In genomic region chr10:104257235-104257634, GRCh38 we compare ENCODE assay signal across 11 cellular contexts. TPM values are rescaled to one million over a fixed set of nuclear protein-coding genes. Genes with fewer than 3 reads are reported as not detected.
DNase-seq lines count a peak whose midpoint lies in the region; ATAC-seq and TF ChIP-seq lines count a peak whose summit lies in the region.
"Had no signal": no experiment of that assay in that cellular context is flagged by ENCODE, and none has a peak within 500 bp of the region (broad histone marks: within the 10 kb centered on the region; RNA-seq: fewer than 3 reads in every experiment).

No MANE protein-coding gene starts in this region.

- peak overlapping the region; percentile 64 for H3K27ac Mint-ChIP-seq in activated CD4-positive, alpha-beta memory T cell treated with anti-CD3 and anti-CD28 coated beads for 36 hours
- H3K27ac Mint-ChIP-seq in activated CD4-positive, alpha-beta memory T cell treated with anti-CD3 and anti-CD28 coated beads, Interleukin-2, amount 10 ng/mL, durations not matched to agents 7 days and 5 days, result no peak overlapping the region
- peak overlapping the region; percentile 59 for H3K27ac Mint-ChIP-seq in activated B cell treated with CpG ODN at 0.5 μM for 24 hours
- peak overlapping the region in 1 of 2 donors; percentile 71 for H3K27ac Mint-ChIP-seq in stimulated activated naive CD8-positive, alpha-beta T cell treated with anti-CD3 and anti-CD28 coated beads, Interleukin-15, amount 100 ng/mL, for 72 hours
- no peak overlapping the region for H3K27ac Mint-ChIP-seq in neural progenitor cell

- H3K27ac ChIP-seq in hepatocyte (no peak overlapping the region), neural progenitor cell (no peak overlapping the region)
- H3K27ac ChIP-seq: SK-N-MC had no signal

- POLR2A ChIA-PET in activated CD4-positive, alpha-beta memory T cell treated with anti-CD3 and anti-CD28 coated beads for 36 hours (lab: Charles Lee), result interaction anchor here (6.6 kb wide), 1 partner anchor 10 kb away, joined by 71 read pairs; the partner anchor contains the start of gene GSTO2
- POLR2A ChIA-PET in activated CD4-positive, alpha-beta memory T cell treated with anti-CD3 and anti-CD28 coated beads, Interleukin-2, amount 10 ng/mL, durations not matched to agents 7 days and 5 days (lab: Charles Lee), result interaction anchor here (6.5 kb wide), 1 partner anchor 11 kb away, joined by 62 read pairs; the partner anchor contains the start of gene GSTO2
- POLR2A ChIA-PET in activated B cell treated with CpG ODN at 0.5 μM for 24 hours (lab: Charles Lee), result interaction anchor here (5.1 kb wide), 1 partner anchor 11 kb away, joined by 45 read pairs; the partner anchor contains the start of gene GSTO2

- peaks cover 47% of the 10 kb centered on the region for H3K4me1 ChIP-seq in hepatocyte (ENCODE audit: insufficient read depth)
- peaks cover 15% of the 10 kb centered on the region for H3K4me1 ChIP-seq in neural progenitor cell

- 69% methylated on average over 5 of the region's 5 CpGs for WGBS in hepatocyte (ENCODE audit: low lambda C conversion rate, missing lambda C conversion rate)

- H3K4me3 Mint-ChIP-seq in activated CD4-positive, alpha-beta memory T cell treated with anti-CD3 and anti-CD28 coated beads for 36 hours, result no peak overlapping the region
- no peak overlapping the region for H3K4me3 Mint-ChIP-seq in activated CD4-positive, alpha-beta memory T cell treated with anti-CD3 and anti-CD28 coated beads, Interleukin-2, amount 10 ng/mL, durations not matched to agents 7 days and 5 days
- H3K4me3 Mint-ChIP-seq in activated B cell treated with CpG ODN at 0.5 μM for 24 hours (no peak overlapping the region), neural progenitor cell (no peak overlapping the region)
- peak overlapping the region; percentile 41 to 99 for H3K4me3 Mint-ChIP-seq in stimulated activated naive CD8-positive, alpha-beta T cell treated with anti-CD3 and anti-CD28 coated beads, Interleukin-15, amount 100 ng/mL, for 72 hours

- no peaks in the 10 kb centered on the region for H3K27me3 ChIP-seq in hepatocyte
- H3K27me3 ChIP-seq in neural progenitor cell, result peaks cover 39% of the 10 kb centered on the region

- H2AFZ ChIP-seq in hepatocyte (no peak overlapping the region), neural progenitor cell (replicated peaks) (no peak overlapping the region)

- ATAC-seq in activated B cell treated with CpG ODN at 0.5 μM for 24 hours (ENCODE audit: low read depth), result no peak
- no peak for ATAC-seq in stimulated activated naive CD8-positive, alpha-beta T cell treated with anti-CD3 and anti-CD28 coated beads, Interleukin-15, amount 100 ng/mL, for 72 hours
- ATAC-seq in GM18909 (IDR thresholded peaks at IDR 0.05; ENCODE audit: poor library complexity, unreplicated experiment), result no peak

- H3K9me3 Mint-ChIP-seq in activated CD4-positive, alpha-beta memory T cell treated with anti-CD3 and anti-CD28 coated beads for 36 hours, result no peaks in the 10 kb centered on the region
- no peaks in the 10 kb centered on the region for H3K9me3 Mint-ChIP-seq in activated CD4-positive, alpha-beta memory T cell treated with anti-CD3 and anti-CD28 coated beads, Interleukin-2, amount 10 ng/mL, durations not matched to agents 7 days and 5 days
- H3K9me3 Mint-ChIP-seq in activated B cell treated with CpG ODN at 0.5 μM for 24 hours (no peaks in the 10 kb centered on the region), neural progenitor cell (no peaks in the 10 kb centered on the region)
- peaks cover 0 to 4% of the 10 kb centered on the region in 2 donors for H3K9me3 Mint-ChIP-seq in stimulated activated naive CD8-positive, alpha-beta T cell treated with anti-CD3 and anti-CD28 coated beads, Interleukin-15, amount 100 ng/mL, for 72 hours

- H3K4me2 ChIP-seq in hepatocyte, result peak overlapping the region; percentile 88
- H3K4me2 ChIP-seq in neural progenitor cell, result no peak overlapping the region

- no peaks in the 10 kb centered on the region for H3K9me2 ChIP-seq in hepatocyte (replicated peaks; ENCODE audit: insufficient read depth)

- H4K20me1 ChIP-seq in hepatocyte (ENCODE audit: insufficient read depth, poor library complexity, severe bottlenecking) (no peaks in the 10 kb centered on the region), neural progenitor cell (ENCODE audit: low read depth) (peaks cover 7% of the 10 kb centered on the region)

- no peak overlapping the region for H3K4me3 ChIP-seq in hepatocyte
- H3K4me3 ChIP-seq in neural progenitor cell, result no peak overlapping the region
- H3K4me3 ChIP-seq: SK-N-MC had no signal

- no peaks in the 10 kb centered on the region for H3K27me3 Mint-ChIP-seq in activated CD4-positive, alpha-beta memory T cell treated with anti-CD3 and anti-CD28 coated beads for 36 hours
- H3K27me3 Mint-ChIP-seq in activated CD4-positive, alpha-beta memory T cell treated with anti-CD3 and anti-CD28 coated beads, Interleukin-2, amount 10 ng/mL, durations not matched to agents 7 days and 5 days, result no peaks in the 10 kb centered on the region
- H3K27me3 Mint-ChIP-seq in activated B cell treated with CpG ODN at 0.5 μM for 24 hours (no peaks in the 10 kb centered on the region), neural progenitor cell (ENCODE audit: insufficient read depth, low read depth) (no peaks in the 10 kb centered on the region)
- H3K27me3 Mint-ChIP-seq in stimulated activated naive CD8-positive, alpha-beta T cell treated with anti-CD3 and anti-CD28 coated beads, Interleukin-15, amount 100 ng/mL, for 72 hours, result no peaks in the 10 kb centered on the region

- CTCF ChIA-PET in activated CD4-positive, alpha-beta memory T cell treated with anti-CD3 and anti-CD28 coated beads for 36 hours (lab: Charles Lee), result interaction anchor here (1.7 to 5.8 kb wide), 2 partner anchors 9 to 17 kb away, joined by 7 to 48 read pairs; no protein-coding TSS in a partner anchor
- CTCF ChIA-PET in activated CD4-positive, alpha-beta memory T cell treated with anti-CD3 and anti-CD28 coated beads, Interleukin-2, amount 10 ng/mL, durations not matched to agents 7 days and 5 days (lab: Charles Lee), result interaction anchor here (1.1 to 8.1 kb wide), 2 partner anchors 16 to 35 kb away, joined by 3 to 61 read pairs; no protein-coding TSS in a partner anchor
- CTCF ChIA-PET in activated B cell treated with CpG ODN at 0.5 μM for 24 hours (lab: Charles Lee), result interaction anchor here (4.9 kb wide), 1 partner anchor 17 kb away, joined by 23 read pairs; no protein-coding TSS in a partner anchor

- peaks cover 76% of the 10 kb centered on the region for H3K4me1 Mint-ChIP-seq in activated CD4-positive, alpha-beta memory T cell treated with anti-CD3 and anti-CD28 coated beads for 36 hours (ENCODE audit: low read depth)
- peaks cover 72% of the 10 kb centered on the region for H3K4me1 Mint-ChIP-seq in activated CD4-positive, alpha-beta memory T cell treated with anti-CD3 and anti-CD28 coated beads, Interleukin-2, amount 10 ng/mL, durations not matched to agents 7 days and 5 days
- H3K4me1 Mint-ChIP-seq in activated B cell treated with CpG ODN at 0.5 μM for 24 hours, result peaks cover 55% of the 10 kb centered on the region
- H3K4me1 Mint-ChIP-seq in stimulated activated naive CD8-positive, alpha-beta T cell treated with anti-CD3 and anti-CD28 coated beads, Interleukin-15, amount 100 ng/mL, for 72 hours, result peaks cover 81% of the 10 kb centered on the region
- peaks cover 22% of the 10 kb centered on the region for H3K4me1 Mint-ChIP-seq in neural progenitor cell

- no peak for DNase-seq in activated CD4-positive, alpha-beta memory T cell treated with anti-CD3 and anti-CD28 coated beads for 36 hours
- no peak for DNase-seq in activated CD4-positive, alpha-beta memory T cell treated with anti-CD3 and anti-CD28 coated beads, Interleukin-2, amount 10 ng/mL, durations not matched to agents 7 days and 5 days
- DNase-seq in activated B cell treated with CpG ODN at 0.5 μM for 24 hours, result no peak
- no peak for DNase-seq in hepatocyte (ENCODE audit: low spot score)
- DNase-seq in stimulated activated naive CD8-positive, alpha-beta T cell treated with anti-CD3 and anti-CD28 coated beads, Interleukin-15, amount 100 ng/mL, for 72 hours, result no peak
- DNase-seq in neural progenitor cell (ENCODE audit: low spot score), result no peak
- DNase-seq in NCI-H1694 treated with DMSO at 0.1 percent for 48 hours (lab: John Stamatoyannopoulos, UW), result no peak
- DNase-seq: activated CD4-positive, alpha-beta T cell treated with anti-CD3 and anti-CD28 coated beads, Interleukin-2, amount 50 U/mL, for 48 hours; stimulated activated CD4-positive, alpha-beta T cell treated with anti-CD3 and anti-CD28 coated beads, Interleukin-4, amount 100 ng/mL, for 24 hours had no signal

- no peak overlapping the region for H3K9ac ChIP-seq in neural progenitor cell

- H3K36me3 Mint-ChIP-seq in activated CD4-positive, alpha-beta memory T cell treated with anti-CD3 and anti-CD28 coated beads for 36 hours, result peaks cover 56% of the 10 kb centered on the region
- peaks cover 66% of the 10 kb centered on the region for H3K36me3 Mint-ChIP-seq in activated CD4-positive, alpha-beta memory T cell treated with anti-CD3 and anti-CD28 coated beads, Interleukin-2, amount 10 ng/mL, durations not matched to agents 7 days and 5 days (ENCODE audit: low read depth)
- H3K36me3 Mint-ChIP-seq in activated B cell treated with CpG ODN at 0.5 μM for 24 hours (ENCODE audit: low read depth) (peaks cover 54% of the 10 kb centered on the region), neural progenitor cell (peaks cover 8% of the 10 kb centered on the region)

- intact Hi-C loops in activated CD4-positive, alpha-beta memory T cell treated with anti-CD3 and anti-CD28 coated beads for 36 hours (cut with micrococcal nuclease), result no loop called here
- intact Hi-C loops in activated B cell treated with CpG ODN at 0.5 μM for 24 hours (cut with micrococcal nuclease), result no loop called here

- no peak for TF ChIP-seq CTCF in activated B cell treated with CpG ODN at 0.5 μM for 24 hours (IDR thresholded peaks at IDR 0.05)
- no peak for TF ChIP-seq CTCF in hepatocyte (IDR thresholded peaks at IDR 0.05; ENCODE audit: poor library complexity)
- TF ChIP-seq CTCF in neural progenitor cell (IDR thresholded peaks at IDR 0.05), result no peak

- H3K79me2 ChIP-seq in hepatocyte (peaks cover 61% of the 10 kb centered on the region), neural progenitor cell (ENCODE audit: low read depth) (peaks cover 14% of the 10 kb centered on the region)

- H3K36me3 ChIP-seq in hepatocyte (replicated peaks; ENCODE audit: insufficient read depth, low read depth) (no peaks in the 10 kb centered on the region), neural progenitor cell (no peaks in the 10 kb centered on the region)

- H3K9me3 ChIP-seq in hepatocyte (ENCODE audit: low read depth) (no peaks in the 10 kb centered on the region), neural progenitor cell (ENCODE audit: low read depth) (no peaks in the 10 kb centered on the region)

- peaks cover 15% of the 10 kb centered on the region for H3F3A ChIP-seq in neural progenitor cell (ENCODE audit: low read depth)

RNA-seq across cellular contexts. Expression of gene GSTO1, which starts 2.5 kb away (rescaled TPM):
- 100 to 1,000 TPM; 215 to 225 TPM for total RNA-seq in activated CD4-positive, alpha-beta memory T cell treated with anti-CD3 and anti-CD28 coated beads for 36 hours
- 100 to 1,000 TPM; 139 to 142 TPM for total RNA-seq in activated CD4-positive, alpha-beta memory T cell treated with anti-CD3 and anti-CD28 coated beads, Interleukin-2, amount 10 ng/mL, durations not matched to agents 7 days and 5 days
- total RNA-seq in activated B cell treated with CpG ODN at 0.5 μM for 24 hours (43.0 and 55.9 TPM in 2 replicates), hepatocyte (216 and 220 TPM in 2 replicates), neural progenitor cell (ENCODE audit: low replicate concordance) (37.2 and 48.6 TPM in 2 replicates)
- 292 and 328 TPM in 2 replicates for polyA plus RNA-seq in hepatocyte

RNA-seq across cellular contexts. Expression of gene GSTO2, which starts 11.7 kb away (rescaled TPM):
- total RNA-seq in activated CD4-positive, alpha-beta memory T cell treated with anti-CD3 and anti-CD28 coated beads for 36 hours, result 1 to 10 TPM; 2.3 to 2.6 TPM
- total RNA-seq in activated CD4-positive, alpha-beta memory T cell treated with anti-CD3 and anti-CD28 coated beads, Interleukin-2, amount 10 ng/mL, durations not matched to agents 7 days and 5 days, result 1 to 10 TPM in 1 of 2 experiments, under 1 TPM in 1; 0.88 to 1.8 TPM
- total RNA-seq in activated B cell treated with CpG ODN at 0.5 μM for 24 hours (0.56 and 0.91 TPM in 2 replicates), hepatocyte (2.5 and 2.7 TPM in 2 replicates), neural progenitor cell (ENCODE audit: low replicate concordance) (4.9 and 7.6 TPM in 2 replicates)
- 0.37 and 1.4 TPM in 2 replicates for polyA plus RNA-seq in hepatocyte

RNA-seq across cellular contexts. Expression of gene CFAP43, which starts 25.1 kb away (rescaled TPM):
- total RNA-seq in activated CD4-positive, alpha-beta memory T cell treated with anti-CD3 and anti-CD28 coated beads for 36 hours, result under 1 TPM; 0.19 to 0.22 TPM
- under 1 TPM; 0.18 to 0.25 TPM for total RNA-seq in activated CD4-positive, alpha-beta memory T cell treated with anti-CD3 and anti-CD28 coated beads, Interleukin-2, amount 10 ng/mL, durations not matched to agents 7 days and 5 days
- total RNA-seq in activated B cell treated with CpG ODN at 0.5 μM for 24 hours (0.22 TPM in 1 of 2 replicates, not detected in the other), hepatocyte (0.83 and 1.6 TPM in 2 replicates), neural progenitor cell (ENCODE audit: low replicate concordance) (2.7 TPM in 2 replicates)
- polyA plus RNA-seq in hepatocyte, result 0.57 and 0.66 TPM in 2 replicates

Comparison
In these comparisons a context has a peak if more than half of its experiments do, and no peak if none do; other contexts are left out.
1. H3K27ac Mint-ChIP-seq: peak in activated CD4-positive, alpha-beta memory T cell treated with anti-CD3 and anti-CD28 coated beads for 36 hours (single experiment) and activated B cell treated with CpG ODN at 0.5 μM for 24 hours (single experiment); none in activated CD4-positive, alpha-beta memory T cell treated with anti-CD3 and anti-CD28 coated beads, Interleukin-2, amount 10 ng/mL, durations not matched to agents 7 days and 5 days (single experiment) and neural progenitor cell (single experiment).
2. H3K4me3 Mint-ChIP-seq: peak in stimulated activated naive CD8-positive, alpha-beta T cell treated with anti-CD3 and anti-CD28 coated beads, Interleukin-15, amount 100 ng/mL, for 72 hours (2 of 2); none in activated CD4-positive, alpha-beta memory T cell treated with anti-CD3 and anti-CD28 coated beads for 36 hours (single experiment), activated CD4-positive, alpha-beta memory T cell treated with anti-CD3 and anti-CD28 coated beads, Interleukin-2, amount 10 ng/mL, durations not matched to agents 7 days and 5 days (single experiment), activated B cell treated with CpG ODN at 0.5 μM for 24 hours (single experiment) and neural progenitor cell (single experiment).